1 cellular context compared by ENCODE assay signal in genomic region chr5:59036274-59036961, GRCh38.
TF ChIP-seq lines count a peak whose summit lies in the region.

No MANE protein-coding gene starts in this region.

TF ChIP-seq in HEK293, 187 proteins besides CTCF, POLR2A, EP300 and RAD21 (continued from another document and continues in another):
- TF ChIP-seq, protein P1, sequence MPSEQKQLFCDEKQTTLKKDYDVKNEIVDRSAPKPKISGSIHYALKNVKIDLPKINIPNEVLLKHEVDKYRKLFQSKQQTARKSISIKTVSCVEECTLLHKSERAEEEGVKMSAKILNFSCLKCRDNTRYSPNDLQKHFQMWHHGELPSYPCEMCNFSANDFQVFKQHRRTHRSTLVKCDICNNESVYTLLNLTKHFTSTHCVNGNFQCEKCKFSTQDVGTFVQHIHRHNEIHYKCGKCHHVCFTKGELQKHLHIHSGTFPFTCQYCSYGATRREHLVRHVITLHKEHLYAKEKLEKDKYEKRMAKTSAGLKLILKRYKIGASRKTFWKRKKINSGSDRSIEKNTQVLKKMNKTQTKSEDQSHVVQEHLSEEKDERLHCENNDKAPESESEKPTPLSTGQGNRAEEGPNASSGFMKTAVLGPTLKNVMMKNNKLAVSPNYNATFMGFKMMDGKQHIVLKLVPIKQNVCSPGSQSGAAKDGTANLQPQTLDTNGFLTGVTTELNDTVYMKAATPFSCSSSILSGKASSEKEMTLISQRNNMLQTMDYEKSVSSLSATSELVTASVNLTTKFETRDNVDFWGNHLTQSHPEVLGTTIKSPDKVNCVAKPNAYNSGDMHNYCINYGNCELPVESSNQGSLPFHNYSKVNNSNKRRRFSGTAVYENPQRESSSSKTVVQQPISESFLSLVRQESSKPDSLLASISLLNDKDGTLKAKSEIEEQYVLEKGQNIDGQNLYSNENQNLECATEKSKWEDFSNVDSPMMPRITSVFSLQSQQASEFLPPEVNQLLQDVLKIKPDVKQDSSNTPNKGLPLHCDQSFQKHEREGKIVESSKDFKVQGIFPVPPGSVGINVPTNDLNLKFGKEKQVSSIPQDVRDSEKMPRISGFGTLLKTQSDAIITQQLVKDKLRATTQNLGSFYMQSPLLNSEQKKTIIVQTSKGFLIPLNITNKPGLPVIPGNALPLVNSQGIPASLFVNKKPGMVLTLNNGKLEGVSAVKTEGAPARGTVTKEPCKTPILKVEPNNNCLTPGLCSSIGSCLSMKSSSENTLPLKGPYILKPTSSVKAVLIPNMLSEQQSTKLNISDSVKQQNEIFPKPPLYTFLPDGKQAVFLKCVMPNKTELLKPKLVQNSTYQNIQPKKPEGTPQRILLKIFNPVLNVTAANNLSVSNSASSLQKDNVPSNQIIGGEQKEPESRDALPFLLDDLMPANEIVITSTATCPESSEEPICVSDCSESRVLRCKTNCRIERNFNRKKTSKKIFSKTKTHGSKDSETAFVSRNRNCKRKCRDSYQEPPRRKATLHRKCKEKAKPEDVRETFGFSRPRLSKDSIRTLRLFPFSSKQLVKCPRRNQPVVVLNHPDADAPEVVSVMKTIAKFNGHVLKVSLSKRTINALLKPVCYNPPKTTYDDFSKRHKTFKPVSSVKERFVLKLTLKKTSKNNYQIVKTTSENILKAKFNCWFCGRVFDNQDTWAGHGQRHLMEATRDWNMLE (tag by site-specific recombination; conservative IDR thresholded peaks at IDR 0.05; ENCODE audit: low read depth) = no peak
- TF ChIP-seq ZBTB44 (tag by site-specific recombination; IDR thresholded peaks at IDR 0.05) (no peak), GLI4 (tag by site-specific recombination; IDR thresholded peaks at IDR 0.05) (no peak), ZNF704 (tag by site-specific recombination; IDR thresholded peaks at IDR 0.05) (no peak), KLF16 (tag by site-specific recombination; IDR thresholded peaks at IDR 0.05) (no peak), ZFP69B (tag by site-specific recombination; IDR thresholded peaks at IDR 0.05) (peak; percentile 45; the same call in 1 of the 2 replicates), YY2 (tag by site-specific recombination; IDR thresholded peaks at IDR 0.05) (no peak), ZNF792 (tag by site-specific recombination; IDR thresholded peaks at IDR 0.05) (no peak), ZNF223 (tag by site-specific recombination; IDR thresholded peaks at IDR 0.05) (no peak), ZNF707 (tag by site-specific recombination; IDR thresholded peaks at IDR 0.05) (no peak), BCL11B (tag by site-specific recombination; IDR thresholded peaks at IDR 0.05; ENCODE audit: low read depth) (no peak), ZFP37 (tag by site-specific recombination; IDR thresholded peaks at IDR 0.05) (0 out of 2 replicates have a peak, but pooled peaks have one; percentile 49), ZNF610 (tag by site-specific recombination; IDR thresholded peaks at IDR 0.05; ENCODE audit: borderline replicate concordance) (no peak), ZNF692 (tag by site-specific recombination; IDR thresholded peaks at IDR 0.05) (peak; percentile 54; the same call in 1 of the 2 replicates), OSR2 (tag by site-specific recombination; IDR thresholded peaks at IDR 0.05) (0 out of 2 replicates have a peak, but pooled peaks have one; percentile 31), RBAK (tag by site-specific recombination; IDR thresholded peaks at IDR 0.05) (no peak), SP3 (tag by site-specific recombination; IDR thresholded peaks at IDR 0.05) (no peak), KLF8 (tag by site-specific recombination; IDR thresholded peaks at IDR 0.05) (peak; percentile 63), ZNF423 (tag by site-specific recombination; IDR thresholded peaks at IDR 0.05) (no peak), EGR2 (tag by site-specific recombination; IDR thresholded peaks at IDR 0.05; ENCODE audit: low read depth) (no peak), ZSCAN5A (tag by site-specific recombination; IDR thresholded peaks at IDR 0.05) (no peak), AEBP2 (tag by site-specific recombination; IDR thresholded peaks at IDR 0.05; ENCODE audit: borderline replicate concordance) (no peak), ZNF112 (tag by site-specific recombination; IDR thresholded peaks at IDR 0.05) (no peak), ZNF155 (tag by site-specific recombination; IDR thresholded peaks at IDR 0.05) (no peak), ZNF175 (tag by site-specific recombination; IDR thresholded peaks at IDR 0.05) (no peak), ZNF2 (tag by site-specific recombination; IDR thresholded peaks at IDR 0.05) (peak; percentile 70; the same call in 1 of the 2 replicates), ZNF132 (tag by site-specific recombination; IDR thresholded peaks at IDR 0.05; ENCODE audit: borderline replicate concordance) (no peak), ZNF221 (tag by site-specific recombination; IDR thresholded peaks at IDR 0.05; ENCODE audit: borderline replicate concordance) (no peak), ZNF10 (tag by site-specific recombination; IDR thresholded peaks at IDR 0.05) (peak; percentile 24; the same call in 1 of the 2 replicates), ZSCAN30 (tag by site-specific recombination; IDR thresholded peaks at IDR 0.05) (peak; percentile 39; the same call in 1 of the 2 replicates)
- TF ChIP-seq, protein P2, sequence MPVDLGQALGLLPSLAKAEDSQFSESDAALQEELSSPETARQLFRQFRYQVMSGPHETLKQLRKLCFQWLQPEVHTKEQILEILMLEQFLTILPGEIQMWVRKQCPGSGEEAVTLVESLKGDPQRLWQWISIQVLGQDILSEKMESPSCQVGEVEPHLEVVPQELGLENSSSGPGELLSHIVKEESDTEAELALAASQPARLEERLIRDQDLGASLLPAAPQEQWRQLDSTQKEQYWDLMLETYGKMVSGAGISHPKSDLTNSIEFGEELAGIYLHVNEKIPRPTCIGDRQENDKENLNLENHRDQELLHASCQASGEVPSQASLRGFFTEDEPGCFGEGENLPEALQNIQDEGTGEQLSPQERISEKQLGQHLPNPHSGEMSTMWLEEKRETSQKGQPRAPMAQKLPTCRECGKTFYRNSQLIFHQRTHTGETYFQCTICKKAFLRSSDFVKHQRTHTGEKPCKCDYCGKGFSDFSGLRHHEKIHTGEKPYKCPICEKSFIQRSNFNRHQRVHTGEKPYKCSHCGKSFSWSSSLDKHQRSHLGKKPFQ (tag by site-specific recombination; IDR thresholded peaks at IDR 0.05) = peak; percentile 86
- TF ChIP-seq, protein P3, sequence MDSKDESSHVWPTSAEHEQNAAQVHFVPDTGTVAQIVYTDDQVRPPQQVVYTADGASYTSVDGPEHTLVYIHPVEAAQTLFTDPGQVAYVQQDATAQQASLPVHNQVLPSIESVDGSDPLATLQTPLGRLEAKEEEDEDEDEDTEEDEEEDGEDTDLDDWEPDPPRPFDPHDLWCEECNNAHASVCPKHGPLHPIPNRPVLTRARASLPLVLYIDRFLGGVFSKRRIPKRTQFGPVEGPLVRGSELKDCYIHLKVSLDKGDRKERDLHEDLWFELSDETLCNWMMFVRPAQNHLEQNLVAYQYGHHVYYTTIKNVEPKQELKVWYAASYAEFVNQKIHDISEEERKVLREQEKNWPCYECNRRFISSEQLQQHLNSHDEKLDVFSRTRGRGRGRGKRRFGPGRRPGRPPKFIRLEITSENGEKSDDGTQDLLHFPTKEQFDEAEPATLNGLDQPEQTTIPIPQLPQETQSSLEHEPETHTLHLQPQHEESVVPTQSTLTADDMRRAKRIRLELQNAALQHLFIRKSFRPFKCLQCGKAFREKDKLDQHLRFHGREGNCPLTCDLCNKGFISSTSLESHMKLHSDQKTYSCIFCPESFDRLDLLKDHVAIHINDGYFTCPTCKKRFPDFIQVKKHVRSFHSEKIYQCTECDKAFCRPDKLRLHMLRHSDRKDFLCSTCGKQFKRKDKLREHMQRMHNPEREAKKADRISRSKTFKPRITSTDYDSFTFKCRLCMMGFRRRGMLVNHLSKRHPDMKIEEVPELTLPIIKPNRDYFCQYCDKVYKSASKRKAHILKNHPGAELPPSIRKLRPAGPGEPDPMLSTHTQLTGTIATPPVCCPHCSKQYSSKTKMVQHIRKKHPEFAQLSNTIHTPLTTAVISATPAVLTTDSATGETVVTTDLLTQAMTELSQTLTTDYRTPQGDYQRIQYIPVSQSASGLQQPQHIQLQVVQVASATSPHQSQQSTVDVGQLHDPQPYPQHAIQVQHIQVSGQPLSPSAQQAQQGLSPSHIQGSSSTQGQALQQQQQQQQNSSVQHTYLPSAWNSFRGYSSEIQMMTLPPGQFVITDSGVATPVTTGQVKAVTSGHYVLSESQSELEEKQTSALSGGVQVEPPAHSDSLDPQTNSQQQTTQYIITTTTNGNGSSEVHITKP (tag by site-specific recombination; IDR thresholded peaks at IDR 0.05) = no peak
- TF ChIP-seq, protein P4, sequence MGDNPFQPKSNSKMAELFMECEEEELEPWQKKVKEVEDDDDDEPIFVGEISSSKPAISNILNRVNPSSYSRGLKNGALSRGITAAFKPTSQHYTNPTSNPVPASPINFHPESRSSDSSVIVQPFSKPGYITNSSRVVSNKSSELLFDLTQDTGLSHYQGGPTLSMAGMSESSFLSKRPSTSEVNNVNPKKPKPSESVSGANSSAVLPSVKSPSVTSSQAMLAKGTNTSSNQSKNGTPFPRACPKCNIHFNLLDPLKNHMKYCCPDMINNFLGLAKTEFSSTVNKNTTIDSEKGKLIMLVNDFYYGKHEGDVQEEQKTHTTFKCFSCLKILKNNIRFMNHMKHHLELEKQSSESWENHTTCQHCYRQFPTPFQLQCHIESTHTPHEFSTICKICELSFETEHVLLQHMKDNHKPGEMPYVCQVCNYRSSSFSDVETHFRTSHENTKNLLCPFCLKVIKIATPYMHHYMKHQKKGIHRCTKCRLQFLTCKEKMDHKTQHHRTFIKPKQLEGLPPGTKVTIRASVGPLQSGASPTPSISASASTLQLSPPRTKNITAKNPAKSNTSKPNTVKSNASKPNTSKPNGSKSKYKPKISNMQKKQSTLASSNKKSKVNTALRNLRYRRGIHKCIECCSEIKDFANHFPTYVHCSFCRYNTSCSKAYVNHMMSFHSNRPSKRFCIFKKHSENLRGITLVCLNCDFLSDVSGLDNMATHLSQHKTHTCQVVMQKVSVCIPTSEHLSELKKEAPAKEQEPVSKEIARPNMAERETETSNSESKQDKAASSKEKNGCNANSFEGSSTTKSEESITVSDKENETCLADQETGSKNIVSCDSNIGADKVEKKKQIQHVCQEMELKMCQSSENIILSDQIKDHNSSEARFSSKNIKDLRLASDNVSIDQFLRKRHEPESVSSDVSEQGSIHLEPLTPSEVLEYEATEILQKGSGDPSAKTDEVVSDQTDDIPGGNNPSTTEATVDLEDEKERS (tag by site-specific recombination; IDR thresholded peaks at IDR 0.05) = no peak
- TF ChIP-seq, protein P5, sequence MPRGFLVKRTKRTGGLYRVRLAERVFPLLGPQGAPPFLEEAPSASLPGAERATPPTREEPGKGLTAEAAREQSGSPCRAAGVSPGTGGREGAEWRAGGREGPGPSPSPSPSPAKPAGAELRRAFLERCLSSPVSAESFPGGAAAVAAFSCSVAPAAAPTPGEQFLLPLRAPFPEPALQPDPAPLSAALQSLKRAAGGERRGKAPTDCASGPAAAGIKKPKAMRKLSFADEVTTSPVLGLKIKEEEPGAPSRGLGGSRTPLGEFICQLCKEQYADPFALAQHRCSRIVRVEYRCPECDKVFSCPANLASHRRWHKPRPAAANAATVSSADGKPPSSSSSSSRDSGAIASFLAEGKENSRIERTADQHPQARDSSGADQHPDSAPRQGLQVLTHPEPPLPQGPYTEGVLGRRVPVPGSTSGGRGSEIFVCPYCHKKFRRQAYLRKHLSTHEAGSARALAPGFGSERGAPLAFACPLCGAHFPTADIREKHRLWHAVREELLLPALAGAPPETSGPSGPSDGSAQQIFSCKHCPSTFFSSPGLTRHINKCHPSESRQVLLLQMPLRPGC (tag by site-specific recombination; IDR thresholded peaks at IDR 0.05) = 0 out of 2 replicates have a peak, but pooled peaks have one; percentile 48
